1 cellular context compared by ENCODE assay signal in genomic region chrX:101347859-101348451, GRCh38.
TF ChIP-seq lines count a peak whose summit lies in the region.

No MANE protein-coding gene starts in this region.

TF ChIP-seq in SK-N-SH, 30 proteins besides CTCF, POLR2A, EP300 and RAD21 (continued from another document):
- TF ChIP-seq REST (IDR thresholded peaks at IDR 0.05; ENCODE audit: low read depth, low read length) = no peak
- no peak for TF ChIP-seq IRF3 (IDR thresholded peaks at IDR 0.05; ENCODE audit: low read depth, low read length)
- no peak for TF ChIP-seq RXRA (IDR thresholded peaks at IDR 0.05; ENCODE audit: borderline replicate concordance, low read depth)
- TF ChIP-seq USF1 (IDR thresholded peaks at IDR 0.05; ENCODE audit: borderline replicate concordance, low read depth) = no peak
- TF ChIP-seq TAF1 (IDR thresholded peaks at IDR 0.05; ENCODE audit: borderline replicate concordance, low read depth, low read length) = no peak
- TF ChIP-seq FOXM1 (IDR thresholded peaks at IDR 0.05; ENCODE audit: low read depth) = no peak
- no peak for TF ChIP-seq GATA2 (CRISPR knock-in tag; IDR thresholded peaks at IDR 0.05)
- no peak for TF ChIP-seq SIN3A (IDR thresholded peaks at IDR 0.05; ENCODE audit: borderline replicate concordance, low read depth, low read length)
- TF ChIP-seq NRF1 (IDR thresholded peaks at IDR 0.05; ENCODE audit: low read depth, low read length) = no peak
